ENCODE assay signal across 8 cellular contexts in genomic region chr1:154998818-154999650, GRCh38. TPM values are rescaled to one million over a fixed set of nuclear protein-coding genes. Genes with fewer than 3 reads are reported as not detected.
DNase-seq lines count a peak whose midpoint lies in the region; ATAC-seq and TF ChIP-seq lines count a peak whose summit lies in the region.

No MANE protein-coding gene starts in this region.

- H3K27me3 ChIP-seq in HCT116 (ENCODE audit: insufficient read depth, low read length) (no peaks in the 10 kb centered on the region), neuron (ENCODE audit: insufficient read depth, low read length) (no peaks in the 10 kb centered on the region), transverse colon (no peaks in the 10 kb centered on the region)

- DNase-seq in C1 segment of cervical spinal cord (lab: John Stamatoyannopoulos, UW) (peak in 10 of 14 donors; percentile 16 to 62 (median 42)), HCT116 (ENCODE audit: low read depth, low spot score) (peak; percentile 79), OCI-M2 (lab: John Stamatoyannopoulos, UW; ENCODE audit: unreplicated experiment) (peak; percentile 31), fibroblast of pulmonary artery (ENCODE audit: low read depth) (peak; percentile 80), transverse colon (peak; percentile 78)

- in situ Hi-C loops in transverse colon (cut with MboI; ENCODE audit: low pct_ligation_motif_present in 1 of 4, low pct_unique_long_range_greater_than_20kb in 1 of 4, low sequenced_read_pairs in 3 of 4): no loop called here

- POLR2A ChIA-PET in HCT116 (lab: Charles Lee): interaction anchor here (0.9 to 2.5 kb wide), 7 partner anchors 11 to 46 kb away, joined by 3 to 22 read pairs (median 5); partner anchors contain the start of gene SHC1

- TF ChIP-seq POLR2A in HCT116 (IDR thresholded peaks at IDR 0.05; ENCODE audit: borderline replicate concordance, extremely low read depth, insufficient read depth, insufficient read length): peak; percentile 72
- TF ChIP-seq POLR2A in transverse colon (IDR thresholded peaks at IDR 0.05): no peak

- peaks cover 20% of the 10 kb centered on the region for H3K36me3 Mint-ChIP-seq in activated T-helper 17 cell treated with anti-CD3 and anti-CD28 coated beads, Interleukin-2, amount 50 U/mL, for 72 hours (ENCODE audit: low read depth)

- H3K27me3 Mint-ChIP-seq in activated T-helper 17 cell treated with anti-CD3 and anti-CD28 coated beads, Interleukin-2, amount 50 U/mL, for 72 hours: no peaks in the 10 kb centered on the region

- 0 to 12% methylated on average over 2 to 40 of the region's 50 CpGs for WGBS in transverse colon (ENCODE audit: low coverage in 1 of 2), 2 donors

- no TSS peak for BruUV-seq in HCT116 (replicated peaks; lab: Mats Ljungman, UMichigan)

- H3K9me3 ChIP-seq in HCT116 (ENCODE audit: control insufficient read depth in 1 of 2, insufficient read depth in 1 of 2, low read depth in 1 of 2, low read length in 2 of 2) (no peaks in the 10 kb centered on the region), neuron (ENCODE audit: low read length) (no peaks in the 10 kb centered on the region), transverse colon (no peaks in the 10 kb centered on the region)

- H3K9me2 ChIP-seq in HCT116 (ENCODE audit: insufficient read depth): no peaks in the 10 kb centered on the region

- ATAC-seq in HCT116 (peak; percentile 23), HG03025 (IDR thresholded peaks at IDR 0.05; ENCODE audit: low FRiP score, unreplicated experiment) (no peak)
- ATAC-seq in activated T-helper 17 cell treated with anti-CD3 and anti-CD28 coated beads, Interleukin-2, amount 50 U/mL, for 72 hours (replicated peaks): peak; percentile 1

- TF ChIP-seq RAD21 in HCT116 (IDR thresholded peaks at IDR 0.05; ENCODE audit: low read depth): no peak

- peaks cover 37% of the 10 kb centered on the region for H3K4me1 Mint-ChIP-seq in activated T-helper 17 cell treated with anti-CD3 and anti-CD28 coated beads, Interleukin-2, amount 50 U/mL, for 72 hours

- CTCF ChIA-PET in HCT116 (lab: Charles Lee): interaction anchor here (1.0 to 2.6 kb wide), 18 partner anchors 10 to 554 kb away, joined by 3 to 25 read pairs (median 5); partner anchors contain the start of genes ADAM15, FLAD1, PBXIP1 and PYGO2

- peak overlapping the region; percentile 99 for H3K27ac ChIP-seq in HCT116 (ENCODE audit: low read depth, low read length)
- peak overlapping the region; percentile 96 to 100 (median 98) for H3K27ac ChIP-seq in transverse colon

- peak in 2 of 3 experiments; percentile 96 to 97; a peak in 4 of 6 replicates for TF ChIP-seq CTCF in HCT116 (IDR thresholded peaks at IDR 0.05 in 2 of 3, conservative IDR thresholded peaks at IDR 0.05 in 1 of 3; ENCODE audit: borderline replicate concordance in 1 of 3, insufficient read depth in 1 of 3, low read depth in 2 of 3, low read length in 2 of 3)
- peak; percentile 99 for TF ChIP-seq CTCF in fibroblast of pulmonary artery (IDR thresholded peaks at IDR 0.05; ENCODE audit: low read length, missing control alignments)
- peak; percentile 74 to 93 (median 79) for TF ChIP-seq CTCF in transverse colon (IDR thresholded peaks at IDR 0.05)

- TF ChIP-seq EP300 in transverse colon (IDR thresholded peaks at IDR 0.05; ENCODE audit: low read depth): no peak

- peak overlapping the region; percentile 91 for H3K4me3 Mint-ChIP-seq in activated T-helper 17 cell treated with anti-CD3 and anti-CD28 coated beads, Interleukin-2, amount 50 U/mL, for 72 hours

- intact Hi-C loops in HCT116 (cut with micrococcal nuclease): loop anchor here (2.0 to 5.0 kb wide), 2 partner anchors 37 to 440 kb away; partner anchors contain the start of genes PYGO2 and UBE2Q1
- intact Hi-C loops in transverse colon (cut with DNase I; ENCODE audit: low total_unique reads): no loop called here

- RAD21 ChIA-PET in HCT116 (lab: Charles Lee; ENCODE audit: low non-redundant PET in 1 of 2, low total read pairs in 2 of 2, uncharacterized antibody in 2 of 2, unreplicated experiment in 2 of 2): interaction anchor here in 1 of 2 experiments (0.6 to 1.7 kb wide), 2 partner anchors 25 to 38 kb away, joined by 4 to 5 read pairs; partner anchors contain the start of gene PYGO2

- no peak overlapping the region for H2AFZ ChIP-seq in HCT116 (ENCODE audit: low read depth, low read length, poor library complexity, severe bottlenecking)
- H2AFZ ChIP-seq in neuron (ENCODE audit: low read depth, low read length): peak overlapping the region; percentile 41

- H3K4me3 ChIP-seq in HCT116 (replicated peaks in 1 of 2; ENCODE audit: low read depth in 1 of 2, low read length in 2 of 2) (peak overlapping the region; percentile 85 to 98), fibroblast of pulmonary artery (replicated peaks; ENCODE audit: low read depth, low read length) (peak overlapping the region; percentile 90), neuron (ENCODE audit: low read length) (peak overlapping the region; percentile 64), transverse colon (peak overlapping the region; percentile 9 to 86 (median 69))

- no peaks in the 10 kb centered on the region for H3K9me3 Mint-ChIP-seq in activated T-helper 17 cell treated with anti-CD3 and anti-CD28 coated beads, Interleukin-2, amount 50 U/mL, for 72 hours

- no peaks in the 10 kb centered on the region for H3K36me3 ChIP-seq in HCT116 (ENCODE audit: control insufficient read depth in 1 of 2, insufficient read depth in 2 of 2, low read length in 2 of 2)
- no peaks in the 10 kb centered on the region for H3K36me3 ChIP-seq in neuron (ENCODE audit: insufficient read depth, low read length)
- H3K36me3 ChIP-seq in transverse colon: no peaks in the 10 kb centered on the region

- peaks cover 24 to 60% of the 10 kb centered on the region in 2 experiments for H3K4me1 ChIP-seq in HCT116 (ENCODE audit: control insufficient read depth in 1 of 2, insufficient read depth in 2 of 2, low read length in 2 of 2)
- peaks cover 26% of the 10 kb centered on the region for H3K4me1 ChIP-seq in neuron (ENCODE audit: insufficient read depth, low read length)
- peaks cover 13 to 23% (median 20%) of the 10 kb centered on the region in 4 donors for H3K4me1 ChIP-seq in transverse colon

- H3K27ac Mint-ChIP-seq in activated T-helper 17 cell treated with anti-CD3 and anti-CD28 coated beads, Interleukin-2, amount 50 U/mL, for 72 hours: no peak overlapping the region

- H4K20me1 ChIP-seq in HCT116 (ENCODE audit: insufficient read depth): no peaks in the 10 kb centered on the region

- peak overlapping the region; percentile 96 for H3K4me2 ChIP-seq in HCT116 (ENCODE audit: low read length)

- peak overlapping the region; percentile 91 for H3K9ac ChIP-seq in HCT116 (ENCODE audit: low read length)

- H3K79me2 ChIP-seq in HCT116 (ENCODE audit: insufficient read depth, low read length): peaks cover 14% of the 10 kb centered on the region

TF ChIP-seq in HCT116, 20 proteins besides CTCF, POLR2A, EP300 and RAD21:
- TF ChIP-seq YY1 (IDR thresholded peaks at IDR 0.05; ENCODE audit: extremely low read depth, insufficient replicate concordance, low read depth, low read length) (peak; percentile 3), CBX3 (IDR thresholded peaks at IDR 0.05; ENCODE audit: low read depth) (no peak), TCF7L2 (IDR thresholded peaks at IDR 0.05; ENCODE audit: borderline replicate concordance, extremely low read depth, insufficient read depth, insufficient read length) (peak; percentile 90), POLR2AphosphoS5 (IDR thresholded peaks at IDR 0.05; ENCODE audit: low read depth, low read length) (no peak; the same call in 1 of the 2 replicates)

RNA-seq across cellular contexts. Expression of gene ZBTB7B, which starts 3.6 kb away (rescaled TPM):
- total RNA-seq in HCT116 (2021; ENCODE audit: unreplicated experiment): 57.0 TPM
- 42.3 and 47.5 TPM in 2 replicates for polyA plus RNA-seq in HCT116 (2012)
- total RNA-seq in activated T-helper 17 cell treated with anti-CD3 and anti-CD28 coated beads, Interleukin-2, amount 50 U/mL, for 72 hours: 100 to 1,000 TPM in 1 of 2 donors, 10 to 100 TPM in 1; 94.5 to 140 TPM
- total RNA-seq in transverse colon: 100 to 1,000 TPM in 3 of 4 donors, 10 to 100 TPM in 1; 85.2 to 513 (median 272) TPM

RNA-seq across cellular contexts. Expression of gene LENEP, which starts 5.6 kb away (rescaled TPM):
- total RNA-seq in HCT116 (2021; ENCODE audit: unreplicated experiment) (0.42 TPM), transverse colon (not detected)
- 0.31 TPM in 1 of 2 replicates, not detected in the other for polyA plus RNA-seq in HCT116 (2012)
- total RNA-seq in activated T-helper 17 cell treated with anti-CD3 and anti-CD28 coated beads, Interleukin-2, amount 50 U/mL, for 72 hours: under 1 TPM; 0.77 to 0.97 TPM

RNA-seq across cellular contexts. Expression of gene FLAD1, which starts 15.9 kb away (rescaled TPM):
- total RNA-seq in HCT116 (2021; ENCODE audit: unreplicated experiment) (58.4 TPM), transverse colon (10 to 100 TPM; 32.7 to 42.4 (median 36.0) TPM)
- 49.9 and 53.7 TPM in 2 replicates for polyA plus RNA-seq in HCT116 (2012)
- 10 to 100 TPM; 34.6 to 68.3 TPM for total RNA-seq in activated T-helper 17 cell treated with anti-CD3 and anti-CD28 coated beads, Interleukin-2, amount 50 U/mL, for 72 hours

RNA-seq across cellular contexts. Expression of gene CKS1B, which starts 24.6 kb away (rescaled TPM):
- total RNA-seq in HCT116 (2021; ENCODE audit: unreplicated experiment) (229 TPM), transverse colon (10 to 100 TPM in 3 of 4 donors, not detected in 1; 28.9 to 41.4 (median 35.2) TPM)
- 490 and 557 TPM in 2 replicates for polyA plus RNA-seq in HCT116 (2012)
- 100 to 1,000 TPM; 162 to 188 TPM for total RNA-seq in activated T-helper 17 cell treated with anti-CD3 and anti-CD28 coated beads, Interleukin-2, amount 50 U/mL, for 72 hours

RNA-seq across cellular contexts. Expression of gene SHC1, which starts 28.5 kb away (rescaled TPM):
- total RNA-seq in HCT116 (2021; ENCODE audit: unreplicated experiment): 148 TPM
- polyA plus RNA-seq in HCT116 (2012): 135 and 142 TPM in 2 replicates
- 10 to 100 TPM; 60.9 to 62.0 TPM for total RNA-seq in activated T-helper 17 cell treated with anti-CD3 and anti-CD28 coated beads, Interleukin-2, amount 50 U/mL, for 72 hours
- total RNA-seq in transverse colon: 100 to 1,000 TPM in 2 of 4 donors, 10 to 100 TPM in 2; 71.1 to 149 (median 92.0) TPM
